Comparison of ENCODE assay signal across 8 cellular contexts in the genomic region with DNA sequence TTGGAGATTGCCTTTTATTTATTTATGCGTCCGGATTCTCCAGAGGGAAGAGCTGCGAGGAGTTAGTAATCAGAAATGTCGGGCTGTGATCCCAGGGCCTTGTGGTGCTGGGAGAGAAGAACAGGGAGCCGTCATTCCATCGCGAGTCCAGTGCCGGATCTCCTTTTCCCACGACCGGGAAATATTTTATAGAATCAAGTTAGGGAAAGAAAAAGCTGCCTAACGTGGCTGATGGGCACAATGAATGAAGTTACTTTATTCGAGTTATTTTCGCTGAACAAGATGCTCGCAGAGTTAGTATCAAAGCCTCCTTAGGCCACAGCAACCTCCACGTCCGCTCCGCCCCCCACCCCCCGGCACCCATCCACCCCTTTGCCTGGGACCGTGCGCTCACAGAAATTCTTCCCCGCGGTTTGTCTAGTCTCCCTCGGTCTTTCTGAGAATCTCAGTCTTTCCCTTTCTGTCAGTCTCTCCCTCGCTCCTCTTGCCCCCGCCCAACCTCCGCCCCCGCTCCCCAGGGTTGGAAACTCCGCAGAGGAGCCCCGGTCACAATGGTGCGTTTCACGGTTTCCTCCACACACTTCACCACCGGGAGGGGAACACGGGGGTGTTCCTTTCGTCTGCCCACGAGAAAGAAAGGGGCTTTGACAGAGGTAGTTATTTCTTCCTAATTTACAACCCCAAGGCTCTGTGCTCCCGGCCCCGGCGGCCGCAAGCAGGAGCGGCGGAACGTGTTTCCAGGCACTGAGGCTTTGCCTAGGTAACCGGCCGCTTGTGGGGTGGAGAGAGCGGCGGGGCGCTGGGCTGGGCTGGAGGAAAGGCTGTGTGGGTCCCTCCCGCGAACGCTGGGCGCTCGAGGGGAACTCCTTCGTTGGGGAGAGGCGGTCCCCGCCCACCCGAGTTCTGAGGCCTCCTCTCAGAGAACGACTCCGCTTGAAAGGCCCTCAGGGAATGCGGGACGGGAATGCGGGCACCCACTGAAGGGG. TPM values are rescaled to one million over a fixed set of nuclear protein-coding genes. Genes with fewer than 3 reads are reported as not detected.
DNase-seq lines count a peak whose midpoint lies in the region; ATAC-seq and TF ChIP-seq lines count a peak whose summit lies in the region.

No MANE protein-coding gene starts in this region.

- H3K27me3 Mint-ChIP-seq in activated naive CD8-positive, alpha-beta T cell treated with anti-CD3 and anti-CD28 coated beads for 36 hours: peaks cover 10% of the 10 kb centered on the region

- no peaks in the 10 kb centered on the region for H3K9me3 ChIP-seq in hepatocyte (ENCODE audit: low read depth)
- H3K9me3 ChIP-seq in aorta (ENCODE audit: control insufficient read depth, low read length): no peaks in the 10 kb centered on the region

- H3K27me3 ChIP-seq in hepatocyte: peaks cover 59% of the 10 kb centered on the region
- no peaks in the 10 kb centered on the region for H3K27me3 ChIP-seq in aorta (ENCODE audit: control insufficient read depth in 1 of 2, insufficient read depth in 2 of 2, low read length in 1 of 2)

- H3K4me2 ChIP-seq in hepatocyte: peak overlapping the region; percentile 94

- 1% methylated on average over 57 of the region's 61 CpGs for WGBS in hepatocyte (ENCODE audit: low lambda C conversion rate, missing lambda C conversion rate)
- 1% methylated on average over 58 to 61 of the region's 61 CpGs for WGBS in aorta, 2 donors

- peak overlapping the region; percentile 71 for H2AFZ ChIP-seq in hepatocyte

- ATAC-seq in sciatic nerve (no peak), aorta (ENCODE audit: low FRiP score) (no peak), GM18870 (IDR thresholded peaks at IDR 0.05; ENCODE audit: unreplicated experiment) (no peak)

- TF ChIP-seq CTCF in hepatocyte (IDR thresholded peaks at IDR 0.05; ENCODE audit: poor library complexity): no peak

- H3K36me3 ChIP-seq in hepatocyte (replicated peaks; ENCODE audit: insufficient read depth, low read depth) (no peaks in the 10 kb centered on the region), aorta (ENCODE audit: control insufficient read depth in 1 of 2, insufficient read depth in 2 of 2, low read length in 1 of 2) (no peaks in the 10 kb centered on the region)

- intact Hi-C loops in sciatic nerve (cut with DNase I): no loop called here
- intact Hi-C loops in aorta (cut with DNase I): loop anchor here (2.0 to 10.0 kb wide), 5 partner anchors 83 to 1569 kb away; a partner anchor contains a TSS

- no peaks in the 10 kb centered on the region for H3K9me2 ChIP-seq in hepatocyte (replicated peaks; ENCODE audit: insufficient read depth)

- peaks cover 43% of the 10 kb centered on the region for H3K36me3 Mint-ChIP-seq in activated naive CD8-positive, alpha-beta T cell treated with anti-CD3 and anti-CD28 coated beads for 36 hours

- H3K4me1 Mint-ChIP-seq in activated naive CD8-positive, alpha-beta T cell treated with anti-CD3 and anti-CD28 coated beads for 36 hours: peaks cover 45% of the 10 kb centered on the region

- H3K27ac Mint-ChIP-seq in activated naive CD8-positive, alpha-beta T cell treated with anti-CD3 and anti-CD28 coated beads for 36 hours: peak overlapping the region; percentile 98

- no peaks in the 10 kb centered on the region for H4K20me1 ChIP-seq in hepatocyte (ENCODE audit: insufficient read depth, poor library complexity, severe bottlenecking)

- H3K27ac ChIP-seq in hepatocyte (no peak overlapping the region), aorta (ENCODE audit: low read depth in 1 of 2, low read length in 2 of 2) (no peak overlapping the region)

- H3K79me2 ChIP-seq in hepatocyte: no peaks in the 10 kb centered on the region

- H3K4me3 Mint-ChIP-seq in activated naive CD8-positive, alpha-beta T cell treated with anti-CD3 and anti-CD28 coated beads for 36 hours: peak overlapping the region; percentile 96

- DNase-seq in NCI-H1092 treated with DMSO at 0.1 percent for 48 hours (lab: John Stamatoyannopoulos, UW) (peak; percentile 35), NCI-H1092 (lab: John Stamatoyannopoulos, UW) (no peak), SK-MEL-5 (ENCODE audit: low read depth, low spot score) (peak; percentile 40), hepatocyte (ENCODE audit: low spot score) (peak; percentile 48), sciatic nerve (ENCODE audit: low spot score) (peak; percentile 76), aorta (peak; percentile 64 to 85)
- peak; percentile 88 for DNase-seq in activated naive CD8-positive, alpha-beta T cell treated with anti-CD3 and anti-CD28 coated beads for 36 hours

- in situ Hi-C loops in SK-MEL-5 (cut with HindIII; ENCODE audit: low pct_unique_long_range_greater_than_20kb, low sequenced_read_pairs): no loop called here

- H3K4me3 ChIP-seq in hepatocyte (peak overlapping the region; percentile 87), aorta (ENCODE audit: low read length in 2 of 2) (peak overlapping the region; percentile 49 to 77)

- H3K4me1 ChIP-seq in hepatocyte (ENCODE audit: insufficient read depth) (peaks cover 26% of the 10 kb centered on the region), aorta (ENCODE audit: control insufficient read depth in 1 of 2, insufficient read depth in 2 of 2, low read length in 2 of 2) (no peaks in the 10 kb centered on the region)

- no peaks in the 10 kb centered on the region for H3K9me3 Mint-ChIP-seq in activated naive CD8-positive, alpha-beta T cell treated with anti-CD3 and anti-CD28 coated beads for 36 hours

RNA-seq across cellular contexts. Expression of a gene that starts 2.0 kb away (rescaled TPM):
- total RNA-seq in SK-MEL-5 (2014; rRNA removed; shearing (Covaris generic)): 37.7 and 43.5 TPM in 2 replicates
- 65.3 and 84.6 TPM in 2 replicates for polyA plus RNA-seq in SK-MEL-5 (2015; cell fraction: cytosol; rRNA removed)
- 34.7 and 36.0 TPM in 2 replicates for polyA plus RNA-seq in SK-MEL-5 (2015; cell fraction: nucleus; rRNA removed)
- 10 to 100 TPM; 35.7 to 36.9 TPM for total RNA-seq in activated naive CD8-positive, alpha-beta T cell treated with anti-CD3 and anti-CD28 coated beads for 36 hours
- 2.2 and 2.4 TPM in 2 replicates for total RNA-seq in hepatocyte
- 2.9 and 6.1 TPM in 2 replicates for polyA plus RNA-seq in hepatocyte
- total RNA-seq in sciatic nerve: 42.2 TPM
- 10 to 100 TPM; 12.8 to 60.3 TPM for total RNA-seq in aorta
- 10 to 100 TPM in 1 of 2 donors, under 1 TPM in 1; 0.50 to 15.3 TPM for polyA plus RNA-seq in aorta
